Comparison of ENCODE assay signal across 27 cellular contexts in genomic region chr1:99587008-99587407, GRCh38. TPM values are rescaled to one million over a fixed set of nuclear protein-coding genes. Genes with fewer than 3 reads are reported as not detected.
"Had no signal": no experiment of that assay in that cellular context is flagged by ENCODE, and none has a peak within 500 bp of the region (broad histone marks: within the 10 kb centered on the region; RNA-seq: fewer than 3 reads in every experiment).

No MANE protein-coding gene starts in this region.

- H3K9me3 ChIP-seq: esophagus squamous epithelium, gastrocnemius medialis, heart right ventricle, lower lobe of right lung, mucosa of descending colon had no signal

- ATAC-seq: esophagus mucosa; gastrocnemius medialis; heart right ventricle; left lobe of liver; left ventricle myocardium superior; lower lobe of right lung; mucosa of descending colon; naive thymus-derived CD8-positive, alpha-beta T cell had no signal

- FAIRE-seq: endometrium, islet of Langerhans, kidney had no signal

- H3K36me3 ChIP-seq: esophagus squamous epithelium, gastrocnemius medialis, heart right ventricle, lower lobe of right lung had no signal

- H3K4me1 ChIP-seq: gastrocnemius medialis, lower lobe of right lung had no signal

- H3K27ac ChIP-seq: coronary artery, dorsolateral prefrontal cortex, epithelial cell of prostate, esophagus squamous epithelium, gastrocnemius medialis, heart right ventricle, lower lobe of right lung had no signal

- DNase-seq: dermis blood vessel endothelial cell; dorsolateral prefrontal cortex; effector CD4-positive, alpha-beta T cell; effector memory CD4-positive, alpha-beta T cell; erythroblast; esophagus squamous epithelium; foreskin fibroblast; foreskin melanocyte; gastrocnemius medialis; glutamatergic neuron; head of caudate nucleus; heart right ventricle; hippocampal formation; kidney; kidney glomerular epithelial cell; left colon; left ventricle myocardium superior; lower lobe of right lung; mucosa of descending colon; naive B cell; naive thymus-derived CD8-positive, alpha-beta T cell had no signal

- H3K4me3 ChIP-seq: coronary artery, dorsolateral prefrontal cortex, esophagus squamous epithelium, gastrocnemius medialis, heart right ventricle, lower lobe of right lung, mucosa of descending colon had no signal

- H3K27me3 ChIP-seq: esophagus squamous epithelium, gastrocnemius medialis, heart right ventricle had no signal

RNA-seq across cellular contexts. Expression of gene PALMD, which starts 58.9 kb away (rescaled TPM):
- total RNA-seq: naive thymus-derived CD8-positive, alpha-beta T cell had no signal
- polyA plus RNA-seq: naive thymus-derived CD8-positive, alpha-beta T cell had no signal
